1 cellular context compared by ENCODE assay signal in the genomic region with DNA sequence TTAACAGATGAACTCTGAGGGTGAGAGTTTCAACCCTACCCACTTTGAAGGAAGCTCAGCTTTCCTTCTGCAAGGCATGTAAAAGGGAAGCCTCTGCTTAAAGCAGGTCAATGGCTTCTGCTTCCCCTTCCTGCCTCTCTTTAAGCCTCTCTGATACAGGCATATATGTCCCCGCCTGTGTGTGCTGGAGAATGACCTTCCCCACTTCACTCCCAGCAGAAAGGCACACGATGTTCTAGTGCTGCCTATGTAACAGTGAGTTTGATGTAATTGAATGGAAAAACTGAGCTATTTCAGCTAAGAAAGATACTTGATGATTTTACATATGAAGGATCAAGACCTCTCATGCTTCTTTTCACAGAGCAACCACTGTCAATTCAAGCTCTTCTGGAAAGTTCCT.
TF ChIP-seq lines count a peak whose summit lies in the region.

No MANE protein-coding gene starts in this region.

TF ChIP-seq in GM23338, 12 proteins besides CTCF, POLR2A, EP300 and RAD21 (continued from another document):
- TF ChIP-seq, protein P1, sequence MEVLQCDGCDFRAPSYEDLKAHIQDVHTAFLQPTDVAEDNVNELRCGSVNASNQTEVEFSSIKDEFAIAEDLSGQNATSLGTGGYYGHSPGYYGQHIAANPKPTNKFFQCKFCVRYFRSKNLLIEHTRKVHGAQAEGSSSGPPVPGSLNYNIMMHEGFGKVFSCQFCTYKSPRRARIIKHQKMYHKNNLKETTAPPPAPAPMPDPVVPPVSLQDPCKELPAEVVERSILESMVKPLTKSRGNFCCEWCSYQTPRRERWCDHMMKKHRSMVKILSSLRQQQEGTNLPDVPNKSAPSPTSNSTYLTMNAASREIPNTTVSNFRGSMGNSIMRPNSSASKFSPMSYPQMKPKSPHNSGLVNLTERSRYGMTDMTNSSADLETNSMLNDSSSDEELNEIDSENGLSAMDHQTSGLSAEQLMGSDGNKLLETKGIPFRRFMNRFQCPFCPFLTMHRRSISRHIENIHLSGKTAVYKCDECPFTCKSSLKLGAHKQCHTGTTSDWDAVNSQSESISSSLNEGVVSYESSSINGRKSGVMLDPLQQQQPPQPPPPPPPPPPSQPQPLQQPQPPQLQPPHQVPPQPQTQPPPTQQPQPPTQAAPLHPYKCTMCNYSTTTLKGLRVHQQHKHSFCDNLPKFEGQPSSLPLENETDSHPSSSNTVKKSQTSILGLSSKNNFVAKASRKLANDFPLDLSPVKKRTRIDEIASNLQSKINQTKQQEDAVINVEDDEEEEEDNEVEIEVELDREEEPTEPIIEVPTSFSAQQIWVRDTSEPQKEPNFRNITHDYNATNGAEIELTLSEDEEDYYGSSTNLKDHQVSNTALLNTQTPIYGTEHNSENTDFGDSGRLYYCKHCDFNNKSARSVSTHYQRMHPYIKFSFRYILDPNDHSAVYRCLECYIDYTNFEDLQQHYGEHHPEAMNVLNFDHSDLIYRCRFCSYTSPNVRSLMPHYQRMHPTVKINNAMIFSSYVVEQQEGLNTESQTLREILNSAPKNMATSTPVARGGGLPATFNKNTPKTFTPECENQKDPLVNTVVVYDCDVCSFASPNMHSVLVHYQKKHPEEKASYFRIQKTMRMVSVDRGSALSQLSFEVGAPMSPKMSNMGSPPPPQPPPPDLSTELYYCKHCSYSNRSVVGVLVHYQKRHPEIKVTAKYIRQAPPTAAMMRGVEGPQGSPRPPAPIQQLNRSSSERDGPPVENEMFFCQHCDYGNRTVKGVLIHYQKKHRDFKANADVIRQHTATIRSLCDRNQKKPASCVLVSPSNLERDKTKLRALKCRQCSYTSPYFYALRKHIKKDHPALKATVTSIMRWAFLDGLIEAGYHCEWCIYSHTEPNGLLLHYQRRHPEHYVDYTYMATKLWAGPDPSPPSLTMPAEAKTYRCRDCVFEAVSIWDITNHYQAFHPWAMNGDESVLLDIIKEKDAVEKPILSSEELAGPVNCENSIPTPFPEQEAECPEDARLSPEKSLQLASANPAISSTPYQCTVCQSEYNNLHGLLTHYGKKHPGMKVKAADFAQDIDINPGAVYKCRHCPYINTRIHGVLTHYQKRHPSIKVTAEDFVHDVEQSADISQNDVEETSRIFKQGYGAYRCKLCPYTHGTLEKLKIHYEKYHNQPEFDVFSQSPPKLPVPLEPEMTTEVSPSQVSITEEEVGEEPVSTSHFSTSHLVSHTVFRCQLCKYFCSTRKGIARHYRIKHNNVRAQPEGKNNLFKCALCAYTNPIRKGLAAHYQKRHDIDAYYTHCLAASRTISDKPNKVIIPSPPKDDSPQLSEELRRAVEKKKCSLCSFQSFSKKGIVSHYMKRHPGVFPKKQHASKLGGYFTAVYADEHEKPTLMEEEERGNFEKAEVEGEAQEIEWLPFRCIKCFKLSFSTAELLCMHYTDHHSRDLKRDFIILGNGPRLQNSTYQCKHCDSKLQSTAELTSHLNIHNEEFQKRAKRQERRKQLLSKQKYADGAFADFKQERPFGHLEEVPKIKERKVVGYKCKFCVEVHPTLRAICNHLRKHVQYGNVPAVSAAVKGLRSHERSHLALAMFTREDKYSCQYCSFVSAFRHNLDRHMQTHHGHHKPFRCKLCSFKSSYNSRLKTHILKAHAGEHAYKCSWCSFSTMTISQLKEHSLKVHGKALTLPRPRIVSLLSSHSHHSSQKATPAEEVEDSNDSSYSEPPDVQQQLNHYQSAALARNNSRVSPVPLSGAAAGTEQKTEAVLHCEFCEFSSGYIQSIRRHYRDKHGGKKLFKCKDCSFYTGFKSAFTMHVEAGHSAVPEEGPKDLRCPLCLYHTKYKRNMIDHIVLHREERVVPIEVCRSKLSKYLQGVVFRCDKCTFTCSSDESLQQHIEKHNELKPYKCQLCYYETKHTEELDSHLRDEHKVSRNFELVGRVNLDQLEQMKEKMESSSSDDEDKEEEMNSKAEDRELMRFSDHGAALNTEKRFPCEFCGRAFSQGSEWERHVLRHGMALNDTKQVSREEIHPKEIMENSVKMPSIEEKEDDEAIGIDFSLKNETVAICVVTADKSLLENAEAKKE (CRISPR knock-in tag; IDR thresholded peaks at IDR 0.05), result no peak
- TF ChIP-seq, protein P2, sequence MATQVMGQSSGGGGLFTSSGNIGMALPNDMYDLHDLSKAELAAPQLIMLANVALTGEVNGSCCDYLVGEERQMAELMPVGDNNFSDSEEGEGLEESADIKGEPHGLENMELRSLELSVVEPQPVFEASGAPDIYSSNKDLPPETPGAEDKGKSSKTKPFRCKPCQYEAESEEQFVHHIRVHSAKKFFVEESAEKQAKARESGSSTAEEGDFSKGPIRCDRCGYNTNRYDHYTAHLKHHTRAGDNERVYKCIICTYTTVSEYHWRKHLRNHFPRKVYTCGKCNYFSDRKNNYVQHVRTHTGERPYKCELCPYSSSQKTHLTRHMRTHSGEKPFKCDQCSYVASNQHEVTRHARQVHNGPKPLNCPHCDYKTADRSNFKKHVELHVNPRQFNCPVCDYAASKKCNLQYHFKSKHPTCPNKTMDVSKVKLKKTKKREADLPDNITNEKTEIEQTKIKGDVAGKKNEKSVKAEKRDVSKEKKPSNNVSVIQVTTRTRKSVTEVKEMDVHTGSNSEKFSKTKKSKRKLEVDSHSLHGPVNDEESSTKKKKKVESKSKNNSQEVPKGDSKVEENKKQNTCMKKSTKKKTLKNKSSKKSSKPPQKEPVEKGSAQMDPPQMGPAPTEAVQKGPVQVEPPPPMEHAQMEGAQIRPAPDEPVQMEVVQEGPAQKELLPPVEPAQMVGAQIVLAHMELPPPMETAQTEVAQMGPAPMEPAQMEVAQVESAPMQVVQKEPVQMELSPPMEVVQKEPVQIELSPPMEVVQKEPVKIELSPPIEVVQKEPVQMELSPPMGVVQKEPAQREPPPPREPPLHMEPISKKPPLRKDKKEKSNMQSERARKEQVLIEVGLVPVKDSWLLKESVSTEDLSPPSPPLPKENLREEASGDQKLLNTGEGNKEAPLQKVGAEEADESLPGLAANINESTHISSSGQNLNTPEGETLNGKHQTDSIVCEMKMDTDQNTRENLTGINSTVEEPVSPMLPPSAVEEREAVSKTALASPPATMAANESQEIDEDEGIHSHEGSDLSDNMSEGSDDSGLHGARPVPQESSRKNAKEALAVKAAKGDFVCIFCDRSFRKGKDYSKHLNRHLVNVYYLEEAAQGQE (IDR thresholded peaks at IDR 0.05; ENCODE audit: unreplicated experiment), result no peak
- TF ChIP-seq EZH2 (IDR thresholded peaks at IDR 0.05; ENCODE audit: low read depth, unreplicated experiment) (no peak), ZNF331 (CRISPR knock-in tag; IDR thresholded peaks at IDR 0.05; ENCODE audit: low read depth) (no peak), NANOG (IDR thresholded peaks at IDR 0.05; ENCODE audit: borderline replicate concordance) (no peak), ZNF114 (CRISPR knock-in tag; IDR thresholded peaks at IDR 0.05) (no peak), EZH2phosphoT487 (IDR thresholded peaks at IDR 0.05; ENCODE audit: unreplicated experiment) (no peak), JUNB (IDR thresholded peaks at IDR 0.05; ENCODE audit: unreplicated experiment) (no peak), STAT1 (IDR thresholded peaks at IDR 0.05; ENCODE audit: unreplicated experiment) (no peak), CREB1 (CRISPR knock-in tag; IDR thresholded peaks at IDR 0.05; ENCODE audit: low read depth) (no peak)
- TF ChIP-seq, protein P3, sequence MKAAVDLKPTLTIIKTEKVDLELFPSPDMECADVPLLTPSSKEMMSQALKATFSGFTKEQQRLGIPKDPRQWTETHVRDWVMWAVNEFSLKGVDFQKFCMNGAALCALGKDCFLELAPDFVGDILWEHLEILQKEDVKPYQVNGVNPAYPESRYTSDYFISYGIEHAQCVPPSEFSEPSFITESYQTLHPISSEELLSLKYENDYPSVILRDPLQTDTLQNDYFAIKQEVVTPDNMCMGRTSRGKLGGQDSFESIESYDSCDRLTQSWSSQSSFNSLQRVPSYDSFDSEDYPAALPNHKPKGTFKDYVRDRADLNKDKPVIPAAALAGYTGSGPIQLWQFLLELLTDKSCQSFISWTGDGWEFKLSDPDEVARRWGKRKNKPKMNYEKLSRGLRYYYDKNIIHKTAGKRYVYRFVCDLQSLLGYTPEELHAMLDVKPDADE (IDR thresholded peaks at IDR 0.05), result no peak
